Comparison of ENCODE assay signal across 1 cellular context in the genomic region with DNA sequence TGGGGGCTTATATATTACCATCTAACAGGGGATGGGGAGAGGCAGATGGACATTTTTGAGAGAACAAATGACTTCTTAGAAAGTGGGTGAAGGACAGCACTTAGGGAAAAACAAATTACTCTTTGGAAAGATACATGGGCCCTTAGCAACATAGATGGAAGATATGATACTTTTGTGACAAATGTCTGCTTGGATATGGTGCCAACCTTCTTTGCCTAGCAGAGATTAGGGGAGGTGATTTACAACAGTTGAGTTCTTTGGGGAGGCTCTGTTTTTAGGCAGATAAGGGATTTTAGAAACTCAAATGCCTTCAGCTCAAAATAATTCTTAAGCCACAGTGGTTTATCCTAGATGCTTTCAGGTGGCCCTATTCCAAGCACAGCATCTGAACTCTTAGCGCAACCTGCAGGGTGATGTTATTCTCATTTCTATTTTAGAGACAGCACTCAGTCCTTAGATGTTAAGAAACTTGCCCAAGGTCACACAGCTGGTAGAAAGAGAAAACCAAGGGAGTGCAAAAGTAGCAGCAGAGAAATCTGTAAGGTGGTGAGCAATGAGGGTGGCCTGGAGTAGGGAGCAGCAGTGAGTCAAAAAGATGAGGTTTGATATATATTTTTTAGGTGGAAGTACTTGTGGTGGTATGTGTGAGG.
A peak's percentile ranks its signal among the peaks of the same experiment; 100 is the strongest.
TF ChIP-seq lines count a peak whose summit lies in the region.

No MANE protein-coding gene starts in this region.

TF ChIP-seq in K562, 482 proteins besides CTCF, POLR2A, EP300 and RAD21:
- TF ChIP-seq CBFA2T2 (conservative IDR thresholded peaks at IDR 0.05) (peak; percentile 52; the same call in 1 of the 2 replicates), MEIS2 (IDR thresholded peaks at IDR 0.05; ENCODE audit: partially characterized antibody) (peak; percentile 73), SOX6 (IDR thresholded peaks at IDR 0.05) (0 out of 2 replicates have a peak, but pooled peaks have one; percentile 48), RBM39 (optimal IDR thresholded peaks at IDR 0.05; ENCODE audit: low read depth, low read length) (no peak), ARID1B (IDR thresholded peaks at IDR 0.05) (peak; percentile 56), TEAD4 (IDR thresholded peaks at IDR 0.05; ENCODE audit: low read length) (0 out of 2 replicates have a peak, but pooled peaks have one; percentile 30), TEAD4 (CRISPR knock-in tag; IDR thresholded peaks at IDR 0.05; ENCODE audit: borderline replicate concordance) (no peak), ZNF3 (CRISPR knock-in tag; IDR thresholded peaks at IDR 0.05) (no peak), RCOR1 (IDR thresholded peaks at IDR 0.05; ENCODE audit: borderline replicate concordance in 1 of 2, low read depth in 2 of 2, low read length in 2 of 2) (peak in 1 of 2 experiments; percentile 48; a peak in 1 of 4 replicates), HNRNPUL1 (IDR thresholded peaks at IDR 0.05; ENCODE audit: low read length) (no peak), ZNF77 (CRISPR knock-in tag; IDR thresholded peaks at IDR 0.05) (no peak), ZBED1 (IDR thresholded peaks at IDR 0.05) (no peak), CBFA2T3 (IDR thresholded peaks at IDR 0.05) (peak; percentile 70), FOXJ2 (tag; IDR thresholded peaks at IDR 0.05) (peak; percentile 63; the same call in 1 of the 2 replicates), PRPF4 (IDR thresholded peaks at IDR 0.05; ENCODE audit: insufficient read depth, low read depth, low read length, poor library complexity, severe bottlenecking) (no peak), KDM1A (IDR thresholded peaks at IDR 0.05) (peak in 1 of 2 experiments; percentile 58; a peak in 1 of 4 replicates), TAF15 (IDR thresholded peaks at IDR 0.05; ENCODE audit: low read depth, low read length) (no peak), NFIC (IDR thresholded peaks at IDR 0.05) (peak; percentile 14; the same call in 1 of the 2 replicates), KDM5B (IDR thresholded peaks at IDR 0.05; ENCODE audit: insufficient replicate concordance, low read depth, low read length) (no peak), HCFC1 (IDR thresholded peaks at IDR 0.05; ENCODE audit: low read depth, low read length) (no peak), ZNF140 (CRISPR knock-in tag; IDR thresholded peaks at IDR 0.05) (no peak), TAL1 (IDR thresholded peaks at IDR 0.05) (peak; percentile 50; the same call in 1 of the 2 replicates), POLR2G (IDR thresholded peaks at IDR 0.05; ENCODE audit: low read depth, low read length) (no peak), PCBP2 (IDR thresholded peaks at IDR 0.05; ENCODE audit: low read depth, low read length, poor library complexity, severe bottlenecking) (no peak), SRF (CRISPR knock-in tag; IDR thresholded peaks at IDR 0.05) (no peak), ZBTB17 (CRISPR knock-in tag; IDR thresholded peaks at IDR 0.05) (no peak)
- TF ChIP-seq, protein P1, sequence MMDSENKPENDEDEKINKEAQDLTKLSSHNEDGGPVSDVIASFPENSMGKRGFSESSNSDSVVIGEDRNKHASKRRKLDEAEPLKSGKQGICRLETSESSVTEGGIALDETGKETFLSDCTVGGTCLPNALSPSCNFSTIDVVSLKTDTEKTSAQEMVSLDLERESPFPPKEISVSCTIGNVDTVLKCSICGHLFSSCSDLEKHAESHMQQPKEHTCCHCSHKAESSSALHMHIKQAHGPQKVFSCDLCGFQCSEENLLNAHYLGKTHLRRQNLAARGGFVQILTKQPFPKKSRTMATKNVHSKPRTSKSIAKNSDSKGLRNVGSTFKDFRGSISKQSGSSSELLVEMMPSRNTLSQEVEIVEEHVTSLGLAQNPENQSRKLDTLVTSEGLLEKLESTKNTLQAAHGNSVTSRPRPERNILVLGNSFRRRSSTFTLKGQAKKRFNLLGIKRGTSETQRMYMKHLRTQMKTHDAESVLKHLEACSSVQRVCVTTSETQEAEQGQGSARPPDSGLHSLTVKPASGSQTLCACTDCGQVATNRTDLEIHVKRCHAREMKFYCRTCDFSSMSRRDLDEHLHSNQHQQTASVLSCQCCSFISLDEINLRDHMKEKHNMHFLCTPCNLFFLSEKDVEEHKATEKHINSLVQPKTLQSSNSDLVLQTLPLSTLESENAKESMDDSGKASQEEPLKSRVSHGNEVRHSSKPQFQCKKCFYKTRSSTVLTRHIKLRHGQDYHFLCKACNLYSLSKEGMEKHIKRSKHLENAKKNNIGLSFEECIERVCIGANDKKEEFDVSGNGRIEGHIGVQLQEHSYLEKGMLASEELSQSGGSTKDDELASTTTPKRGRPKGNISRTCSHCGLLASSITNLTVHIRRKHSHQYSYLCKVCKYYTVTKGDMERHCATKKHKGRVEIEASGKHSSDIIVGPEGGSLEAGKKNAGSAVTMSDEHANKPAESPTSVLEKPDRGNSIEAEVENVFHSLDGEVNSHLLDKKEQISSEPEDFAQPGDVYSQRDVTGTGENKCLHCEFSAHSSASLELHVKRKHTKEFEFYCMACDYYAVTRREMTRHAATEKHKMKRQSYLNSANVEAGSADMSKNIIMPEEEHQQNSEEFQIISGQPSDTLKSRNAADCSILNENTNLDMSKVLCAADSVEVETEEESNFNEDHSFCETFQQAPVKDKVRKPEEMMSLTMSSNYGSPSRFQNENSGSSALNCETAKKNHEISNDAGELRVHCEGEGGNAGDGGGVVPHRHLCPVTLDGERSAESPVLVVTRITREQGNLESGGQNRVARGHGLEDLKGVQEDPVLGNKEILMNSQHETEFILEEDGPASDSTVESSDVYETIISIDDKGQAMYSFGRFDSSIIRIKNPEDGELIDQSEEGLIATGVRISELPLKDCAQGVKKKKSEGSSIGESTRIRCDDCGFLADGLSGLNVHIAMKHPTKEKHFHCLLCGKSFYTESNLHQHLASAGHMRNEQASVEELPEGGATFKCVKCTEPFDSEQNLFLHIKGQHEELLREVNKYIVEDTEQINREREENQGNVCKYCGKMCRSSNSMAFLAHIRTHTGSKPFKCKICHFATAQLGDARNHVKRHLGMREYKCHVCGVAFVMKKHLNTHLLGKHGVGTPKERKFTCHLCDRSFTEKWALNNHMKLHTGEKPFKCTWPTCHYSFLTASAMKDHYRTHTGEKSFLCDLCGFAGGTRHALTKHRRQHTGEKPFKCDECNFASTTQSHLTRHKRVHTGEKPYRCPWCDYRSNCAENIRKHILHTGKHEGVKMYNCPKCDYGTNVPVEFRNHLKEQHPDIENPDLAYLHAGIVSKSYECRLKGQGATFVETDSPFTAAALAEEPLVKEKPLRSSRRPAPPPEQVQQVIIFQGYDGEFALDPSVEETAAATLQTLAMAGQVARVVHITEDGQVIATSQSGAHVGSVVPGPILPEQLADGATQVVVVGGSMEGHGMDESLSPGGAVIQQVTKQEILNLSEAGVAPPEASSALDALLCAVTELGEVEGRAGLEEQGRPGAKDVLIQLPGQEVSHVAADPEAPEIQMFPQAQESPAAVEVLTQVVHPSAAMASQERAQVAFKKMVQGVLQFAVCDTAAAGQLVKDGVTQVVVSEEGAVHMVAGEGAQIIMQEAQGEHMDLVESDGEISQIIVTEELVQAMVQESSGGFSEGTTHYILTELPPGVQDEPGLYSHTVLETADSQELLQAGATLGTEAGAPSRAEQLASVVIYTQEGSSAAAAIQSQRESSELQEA (IDR thresholded peaks at IDR 0.05; ENCODE audit: low read depth) = no peak
- TF ChIP-seq, protein P2, sequence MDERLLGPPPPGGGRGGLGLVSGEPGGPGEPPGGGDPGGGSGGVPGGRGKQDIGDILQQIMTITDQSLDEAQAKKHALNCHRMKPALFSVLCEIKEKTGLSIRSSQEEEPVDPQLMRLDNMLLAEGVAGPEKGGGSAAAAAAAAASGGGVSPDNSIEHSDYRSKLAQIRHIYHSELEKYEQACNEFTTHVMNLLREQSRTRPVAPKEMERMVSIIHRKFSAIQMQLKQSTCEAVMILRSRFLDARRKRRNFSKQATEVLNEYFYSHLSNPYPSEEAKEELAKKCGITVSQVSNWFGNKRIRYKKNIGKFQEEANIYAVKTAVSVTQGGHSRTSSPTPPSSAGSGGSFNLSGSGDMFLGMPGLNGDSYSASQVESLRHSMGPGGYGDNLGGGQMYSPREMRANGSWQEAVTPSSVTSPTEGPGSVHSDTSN (CRISPR knock-in tag; IDR thresholded peaks at IDR 0.05; ENCODE audit: low read depth) = no peak
- TF ChIP-seq, protein P2 (tag; conservative IDR thresholded peaks at IDR 0.05; ENCODE audit: low read depth) = peak; percentile 88
- TF ChIP-seq, protein P3, sequence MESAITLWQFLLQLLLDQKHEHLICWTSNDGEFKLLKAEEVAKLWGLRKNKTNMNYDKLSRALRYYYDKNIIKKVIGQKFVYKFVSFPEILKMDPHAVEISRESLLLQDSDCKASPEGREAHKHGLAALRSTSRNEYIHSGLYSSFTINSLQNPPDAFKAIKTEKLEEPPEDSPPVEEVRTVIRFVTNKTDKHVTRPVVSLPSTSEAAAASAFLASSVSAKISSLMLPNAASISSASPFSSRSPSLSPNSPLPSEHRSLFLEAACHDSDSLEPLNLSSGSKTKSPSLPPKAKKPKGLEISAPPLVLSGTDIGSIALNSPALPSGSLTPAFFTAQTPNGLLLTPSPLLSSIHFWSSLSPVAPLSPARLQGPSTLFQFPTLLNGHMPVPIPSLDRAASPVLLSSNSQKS (CRISPR knock-in tag; IDR thresholded peaks at IDR 0.05) = no peak
- TF ChIP-seq, protein P4, sequence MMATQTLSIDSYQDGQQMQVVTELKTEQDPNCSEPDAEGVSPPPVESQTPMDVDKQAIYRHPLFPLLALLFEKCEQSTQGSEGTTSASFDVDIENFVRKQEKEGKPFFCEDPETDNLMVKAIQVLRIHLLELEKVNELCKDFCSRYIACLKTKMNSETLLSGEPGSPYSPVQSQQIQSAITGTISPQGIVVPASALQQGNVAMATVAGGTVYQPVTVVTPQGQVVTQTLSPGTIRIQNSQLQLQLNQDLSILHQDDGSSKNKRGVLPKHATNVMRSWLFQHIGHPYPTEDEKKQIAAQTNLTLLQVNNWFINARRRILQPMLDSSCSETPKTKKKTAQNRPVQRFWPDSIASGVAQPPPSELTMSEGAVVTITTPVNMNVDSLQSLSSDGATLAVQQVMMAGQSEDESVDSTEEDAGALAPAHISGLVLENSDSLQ (IDR thresholded peaks at IDR 0.05) = 0 out of 2 replicates have a peak, but pooled peaks have one; percentile 20
- TF ChIP-seq, protein P5, sequence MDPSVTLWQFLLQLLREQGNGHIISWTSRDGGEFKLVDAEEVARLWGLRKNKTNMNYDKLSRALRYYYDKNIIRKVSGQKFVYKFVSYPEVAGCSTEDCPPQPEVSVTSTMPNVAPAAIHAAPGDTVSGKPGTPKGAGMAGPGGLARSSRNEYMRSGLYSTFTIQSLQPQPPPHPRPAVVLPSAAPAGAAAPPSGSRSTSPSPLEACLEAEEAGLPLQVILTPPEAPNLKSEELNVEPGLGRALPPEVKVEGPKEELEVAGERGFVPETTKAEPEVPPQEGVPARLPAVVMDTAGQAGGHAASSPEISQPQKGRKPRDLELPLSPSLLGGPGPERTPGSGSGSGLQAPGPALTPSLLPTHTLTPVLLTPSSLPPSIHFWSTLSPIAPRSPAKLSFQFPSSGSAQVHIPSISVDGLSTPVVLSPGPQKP (CRISPR knock-in tag; IDR thresholded peaks at IDR 0.05) = no peak
TF ChIP-seq in K562: peak in this region for 13.
